1 cellular context compared by ENCODE assay signal in the genomic region with DNA sequence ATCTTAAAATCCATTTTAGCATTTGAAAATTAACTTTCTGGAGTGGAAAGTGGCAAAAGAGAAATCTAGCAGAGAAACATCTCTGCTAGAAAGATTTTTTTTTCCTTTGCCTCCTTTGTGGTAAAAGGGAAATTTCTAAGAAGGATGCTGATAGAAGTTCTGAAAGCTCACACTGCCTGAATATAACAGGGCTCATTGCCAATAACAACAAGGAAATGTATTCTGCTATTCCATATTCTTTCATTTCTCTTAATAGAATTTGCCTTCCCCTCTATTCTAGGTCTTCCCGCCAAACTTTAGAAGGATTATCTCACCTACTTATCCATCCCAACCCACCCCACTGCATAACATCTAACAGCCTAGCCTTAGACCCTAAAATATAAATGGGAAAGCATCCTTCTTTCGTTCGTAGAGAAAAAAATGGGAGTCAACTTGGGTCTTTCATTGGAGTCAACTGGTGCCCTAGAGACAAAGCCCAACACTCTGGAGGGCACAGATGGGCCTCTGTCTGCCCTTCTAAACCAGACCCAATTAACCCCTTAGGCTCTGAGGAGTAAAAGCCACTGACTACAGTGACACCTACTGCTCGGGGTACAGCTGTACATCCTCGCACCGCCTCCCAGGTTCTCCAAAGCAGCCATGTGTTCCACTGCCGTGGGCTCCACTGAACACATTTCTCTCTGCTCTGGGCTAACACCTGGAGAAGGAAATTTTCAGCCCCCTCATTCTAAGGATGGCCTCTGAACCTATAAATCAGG.
A peak's percentile ranks its signal among the peaks of the same experiment; 100 is the strongest.
TF ChIP-seq lines count a peak whose summit lies in the region.

No MANE protein-coding gene starts in this region.

TF ChIP-seq in WTC11, 78 proteins besides CTCF, POLR2A, EP300 and RAD21 (continued from another document):
- TF ChIP-seq, protein P1, sequence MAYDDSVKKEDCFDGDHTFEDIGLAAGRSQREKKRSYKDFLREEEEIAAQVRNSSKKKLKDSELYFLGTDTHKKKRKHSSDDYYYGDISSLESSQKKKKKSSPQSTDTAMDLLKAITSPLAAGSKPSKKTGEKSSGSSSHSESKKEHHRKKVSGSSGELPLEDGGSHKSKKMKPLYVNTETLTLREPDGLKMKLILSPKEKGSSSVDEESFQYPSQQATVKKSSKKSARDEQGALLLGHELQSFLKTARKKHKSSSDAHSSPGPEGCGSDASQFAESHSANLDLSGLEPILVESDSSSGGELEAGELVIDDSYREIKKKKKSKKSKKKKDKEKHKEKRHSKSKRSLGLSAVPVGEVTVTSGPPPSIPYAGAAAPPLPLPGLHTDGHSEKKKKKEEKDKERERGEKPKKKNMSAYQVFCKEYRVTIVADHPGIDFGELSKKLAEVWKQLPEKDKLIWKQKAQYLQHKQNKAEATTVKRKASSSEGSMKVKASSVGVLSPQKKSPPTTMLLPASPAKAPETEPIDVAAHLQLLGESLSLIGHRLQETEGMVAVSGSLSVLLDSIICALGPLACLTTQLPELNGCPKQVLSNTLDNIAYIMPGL (CRISPR knock-in tag; IDR thresholded peaks at IDR 0.05): no peak
- TF ChIP-seq TCF7 (CRISPR knock-in tag; IDR thresholded peaks at IDR 0.05; ENCODE audit: low read depth) (no peak), MYBL2 (CRISPR knock-in tag; IDR thresholded peaks at IDR 0.05) (no peak), GRHL2 (CRISPR knock-in tag; IDR thresholded peaks at IDR 0.05; ENCODE audit: insufficient replicate concordance, severe bottlenecking) (no peak), SP1 (CRISPR knock-in tag; conservative IDR thresholded peaks at IDR 0.05) (0 out of 2 replicates have a peak, but pooled peaks have one; percentile 39), PRRX2 (CRISPR knock-in tag; IDR thresholded peaks at IDR 0.05) (no peak)
- TF ChIP-seq, protein P2, sequence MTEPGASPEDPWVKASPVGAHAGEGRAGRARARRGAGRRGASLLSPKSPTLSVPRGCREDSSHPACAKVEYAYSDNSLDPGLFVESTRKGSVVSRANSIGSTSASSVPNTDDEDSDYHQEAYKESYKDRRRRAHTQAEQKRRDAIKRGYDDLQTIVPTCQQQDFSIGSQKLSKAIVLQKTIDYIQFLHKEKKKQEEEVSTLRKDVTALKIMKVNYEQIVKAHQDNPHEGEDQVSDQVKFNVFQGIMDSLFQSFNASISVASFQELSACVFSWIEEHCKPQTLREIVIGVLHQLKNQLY (CRISPR knock-in tag; IDR thresholded peaks at IDR 0.05): no peak
- TF ChIP-seq, protein P3, sequence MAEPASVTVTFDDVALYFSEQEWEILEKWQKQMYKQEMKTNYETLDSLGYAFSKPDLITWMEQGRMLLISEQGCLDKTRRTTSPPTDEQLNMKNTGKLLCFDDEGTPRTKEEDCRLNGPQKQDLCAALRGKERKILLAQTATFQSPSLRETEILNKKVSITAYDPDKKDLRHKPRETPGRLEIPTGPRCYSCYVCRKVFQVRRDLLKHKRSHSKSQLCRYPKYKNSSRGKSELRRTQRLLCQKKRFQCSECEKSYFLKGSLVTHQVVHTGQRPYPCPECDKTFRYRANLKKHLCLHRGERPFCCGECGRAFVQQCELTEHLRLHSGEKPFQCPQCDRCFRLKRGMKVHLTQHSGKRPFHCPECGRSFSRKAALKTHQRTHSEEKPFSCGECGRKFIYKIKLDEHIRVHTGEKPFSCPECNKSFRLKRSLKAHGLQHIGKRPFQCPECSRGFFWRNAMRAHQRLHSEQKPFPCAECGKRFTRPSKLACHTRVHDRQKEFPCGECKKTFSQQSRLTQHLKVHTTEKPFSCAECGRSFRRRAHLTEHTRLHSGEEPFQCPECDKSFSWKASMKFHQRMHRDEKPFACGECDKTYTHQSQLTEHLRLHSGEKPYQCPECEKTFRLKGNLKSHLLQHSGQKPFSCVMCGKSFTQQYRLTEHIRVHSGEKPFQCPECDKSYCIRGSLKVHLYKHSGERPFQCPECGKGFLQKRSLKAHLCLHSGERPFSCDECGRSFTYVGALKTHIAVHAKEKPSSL (CRISPR knock-in tag; conservative IDR thresholded peaks at IDR 0.05): no peak
